8 cellular contexts compared by ENCODE assay signal in genomic region chr1:185044387-185044786, GRCh38. TPM values are rescaled to one million over a fixed set of nuclear protein-coding genes. Genes with fewer than 3 reads are reported as not detected.
DNase-seq lines count a peak whose midpoint lies in the region; FAIRE-seq and TF ChIP-seq lines count a peak whose summit lies in the region.

No MANE protein-coding gene starts in this region.

- H3K27me3 ChIP-seq in endothelial cell of umbilical vein (ENCODE audit: control insufficient read depth in 2 of 2, insufficient read depth in 2 of 2, low read length in 2 of 2) = no peaks in the 10 kb centered on the region

- H3K27ac ChIP-seq in SK-N-MC (peak overlapping the region; percentile 43; the same call in 1 of the 2 replicates), endothelial cell of umbilical vein (ENCODE audit: insufficient read depth, low read depth, low read length) (no peak overlapping the region)

- TF ChIP-seq POLR2A in GM12892 (IDR thresholded peaks at IDR 0.05; ENCODE audit: low read depth, low read length) = no peak
- no peak for TF ChIP-seq POLR2A in endothelial cell of umbilical vein (IDR thresholded peaks at IDR 0.05; ENCODE audit: low read depth, low read length)
- TF ChIP-seq POLR2A in H54 (IDR thresholded peaks at IDR 0.05; ENCODE audit: low read depth, low read length) = no peak

- CTCF ChIA-PET in endothelial cell of umbilical vein (lab: Charles Lee) (interaction anchor here (0.9 to 3.4 kb wide), 3 partner anchors 100 to 239 kb away, joined by 3 to 27 read pairs (median 3); no protein-coding TSS in a partner anchor), HEK293T (lab: Yijun Ruan, JAX) (interaction anchor here (2.2 kb wide), 1 partner anchor 126 kb away, joined by 9 read pairs; no protein-coding TSS in a partner anchor)

- H3K79me2 ChIP-seq in endothelial cell of umbilical vein (ENCODE audit: control insufficient read depth, insufficient read depth, low read length) = peaks cover 31% of the 10 kb centered on the region

- H4K20me1 ChIP-seq in endothelial cell of umbilical vein (replicated peaks; ENCODE audit: control insufficient read depth, extremely low read depth, insufficient read depth, low read length) = peaks cover 8% of the 10 kb centered on the region

- peak overlapping the region; percentile 94 for H2AFZ ChIP-seq in endothelial cell of umbilical vein (ENCODE audit: low read depth, low read length)

- DNase-seq in GM12892 (ENCODE audit: insufficient read length) (no peak), SK-N-MC (ENCODE audit: low read depth, low spot score) (no peak), endothelial cell of umbilical vein (ENCODE audit: low read depth, low spot score) (no peak), retina (peak; percentile 14), COLO668 (lab: John Stamatoyannopoulos, UW; ENCODE audit: unreplicated experiment) (no peak), HEK293T (ENCODE audit: extremely low spot score) (no peak), H54 (ENCODE audit: insufficient read length, low spot score) (no peak), nucleus accumbens (lab: John Stamatoyannopoulos, UW) (no peak)

- H3K9me1 ChIP-seq in endothelial cell of umbilical vein (replicated peaks; ENCODE audit: control insufficient read depth, extremely low read depth, insufficient read depth, low read length) = no peaks in the 10 kb centered on the region

- H3K4me3 ChIP-seq in SK-N-MC = no peak overlapping the region
- H3K4me3 ChIP-seq in endothelial cell of umbilical vein (replicated peaks in 1 of 3; ENCODE audit: insufficient read depth in 1 of 3, low read depth in 1 of 3, low read length in 3 of 3) = no peak overlapping the region

- no peak for TF ChIP-seq CTCF in endothelial cell of umbilical vein (IDR thresholded peaks at IDR 0.05; ENCODE audit: extremely low read depth in 1 of 2, insufficient read depth in 1 of 2, low read depth in 1 of 2, low read length in 2 of 2)

- H3K9ac ChIP-seq in SK-N-MC (ENCODE audit: insufficient read length) = peak overlapping the region; percentile 20
- H3K9ac ChIP-seq in endothelial cell of umbilical vein (replicated peaks; ENCODE audit: extremely low read depth, insufficient read depth, low read length) = no peak overlapping the region

- H3K36me3 ChIP-seq in SK-N-MC (ENCODE audit: insufficient read depth, low read length) (no peaks in the 10 kb centered on the region), endothelial cell of umbilical vein (ENCODE audit: control insufficient read depth in 2 of 2, extremely low read depth in 1 of 2, insufficient read depth in 2 of 2, low read length in 2 of 2) (no peaks in the 10 kb centered on the region)

- no TSS peak for BruUV-seq in endothelial cell of umbilical vein (replicated peaks; lab: Mats Ljungman, UMichigan)

- POLR2A ChIA-PET in endothelial cell of umbilical vein (lab: Charles Lee) = interaction anchor here (0.6 kb wide), 1 partner anchor 8 kb away, joined by 3 read pairs; no protein-coding TSS in a partner anchor
- POLR2A ChIA-PET in HEK293T (lab: Yijun Ruan, JAX) = interaction anchor here (0.7 kb wide), 1 partner anchor 292 kb away, joined by 3 read pairs; no protein-coding TSS in a partner anchor

- intact Hi-C loops in endothelial cell of umbilical vein (cut with micrococcal nuclease) = no loop called here

- H3K4me1 ChIP-seq in endothelial cell of umbilical vein (ENCODE audit: control insufficient read depth, extremely low read depth, insufficient read depth, low read length) = peaks cover 12% of the 10 kb centered on the region

- dilution Hi-C loops in endothelial cell of umbilical vein (cut with MboI; ENCODE audit: extremely low pct_ligation_motif_present, low sequenced_read_pairs) = no loop called here

- H3K9me3 ChIP-seq in SK-N-MC (ENCODE audit: low read depth, low read length) = no peaks in the 10 kb centered on the region
- no peaks in the 10 kb centered on the region for H3K9me3 ChIP-seq in endothelial cell of umbilical vein (replicated peaks; ENCODE audit: control insufficient read depth, insufficient read depth, low read length)

- peak; percentile 36 for FAIRE-seq in GM12892 (lab: Jason Lieb, UNC)
- no peak for FAIRE-seq in endothelial cell of umbilical vein (lab: Jason Lieb, UNC)
- FAIRE-seq in H54 (lab: Jason Lieb, UNC) = no peak

- H3K4me2 ChIP-seq in endothelial cell of umbilical vein (ENCODE audit: insufficient read depth, low read length) = no peak overlapping the region

TF ChIP-seq in endothelial cell of umbilical vein, 7 proteins besides CTCF, POLR2A, EP300 and RAD21:
- TF ChIP-seq POLR2AphosphoS5 (IDR thresholded peaks at IDR 0.05; ENCODE audit: insufficient read depth, low read depth, low read length) = no peak
- no peak for TF ChIP-seq MAX (IDR thresholded peaks at IDR 0.05; ENCODE audit: insufficient read depth, insufficient read length)
- TF ChIP-seq JUN (IDR thresholded peaks at IDR 0.05; ENCODE audit: borderline replicate concordance, insufficient read depth, insufficient read length, low read depth) = no peak
- TF ChIP-seq EZH2 (IDR thresholded peaks at IDR 0.05; ENCODE audit: borderline replicate concordance, low read depth, low read length, severe bottlenecking) = no peak
- no peak for TF ChIP-seq MYC (IDR thresholded peaks at IDR 0.05; ENCODE audit: low read depth, low read length)
- no peak for TF ChIP-seq FOS (IDR thresholded peaks at IDR 0.05; ENCODE audit: borderline replicate concordance, insufficient read depth, low read length)
- no peak for TF ChIP-seq GATA2 (IDR thresholded peaks at IDR 0.05; ENCODE audit: insufficient read depth, insufficient read length, low read depth, low read length)

TF ChIP-seq in HEK293T, 16 proteins besides CTCF, POLR2A, EP300 and RAD21:
- TF ChIP-seq NFRKB (IDR thresholded peaks at IDR 0.05) (no peak), HDGF (IDR thresholded peaks at IDR 0.05; ENCODE audit: borderline replicate concordance) (no peak), TARDBP (IDR thresholded peaks at IDR 0.05) (no peak), FOXM1 (IDR thresholded peaks at IDR 0.05; ENCODE audit: borderline replicate concordance) (no peak), FOXA1 (IDR thresholded peaks at IDR 0.05) (no peak), CTBP1 (IDR thresholded peaks at IDR 0.05; ENCODE audit: borderline replicate concordance) (no peak), BHLHE40 (IDR thresholded peaks at IDR 0.05; ENCODE audit: borderline replicate concordance) (no peak), SUZ12 (IDR thresholded peaks at IDR 0.05) (no peak), ARNT (IDR thresholded peaks at IDR 0.05) (no peak), PKNOX1 (IDR thresholded peaks at IDR 0.05) (no peak), L3MBTL2 (conservative IDR thresholded peaks at IDR 0.05) (no peak), ELF4 (IDR thresholded peaks at IDR 0.05) (no peak), ZNF384 (IDR thresholded peaks at IDR 0.05) (no peak), FOXK2 (IDR thresholded peaks at IDR 0.05) (no peak), SP1 (IDR thresholded peaks at IDR 0.05) (no peak), LEF1 (IDR thresholded peaks at IDR 0.05; ENCODE audit: borderline replicate concordance) (no peak)

RNA-seq across cellular contexts. Expression of gene RNF2, which starts 1.0 kb away (rescaled TPM):
- polyA plus RNA-seq in GM12892 (2012; ENCODE audit: missing spikeins) = 13.3 TPM
- total RNA-seq in endothelial cell of umbilical vein = 26.0 and 30.6 TPM in 2 replicates
- 10.3 and 13.6 TPM in 2 replicates for polyA plus RNA-seq in endothelial cell of umbilical vein
- 31.6 and 31.8 TPM in 2 replicates for polyA plus RNA-seq in endothelial cell of umbilical vein (2011; cell fraction: cytosol; rRNA removed)
- polyA plus RNA-seq in endothelial cell of umbilical vein (2011; cell fraction: nucleus; rRNA removed) = 15.5 and 18.9 TPM in 2 replicates
- polyA plus RNA-seq in endothelial cell of umbilical vein (2012) = 20.3 and 26.0 TPM in 2 replicates
- 25.2 and 36.7 TPM in 2 replicates for polyA minus RNA-seq in endothelial cell of umbilical vein
- 19.4 TPM for polyA minus RNA-seq in endothelial cell of umbilical vein (2011; cell fraction: cytosol; rRNA and poly(A)+ RNA removed)
- polyA minus RNA-seq in endothelial cell of umbilical vein (2011; cell fraction: nucleus; rRNA and poly(A)+ RNA removed) = 14.3 and 21.8 TPM in 2 replicates
